In the genomic region with DNA sequence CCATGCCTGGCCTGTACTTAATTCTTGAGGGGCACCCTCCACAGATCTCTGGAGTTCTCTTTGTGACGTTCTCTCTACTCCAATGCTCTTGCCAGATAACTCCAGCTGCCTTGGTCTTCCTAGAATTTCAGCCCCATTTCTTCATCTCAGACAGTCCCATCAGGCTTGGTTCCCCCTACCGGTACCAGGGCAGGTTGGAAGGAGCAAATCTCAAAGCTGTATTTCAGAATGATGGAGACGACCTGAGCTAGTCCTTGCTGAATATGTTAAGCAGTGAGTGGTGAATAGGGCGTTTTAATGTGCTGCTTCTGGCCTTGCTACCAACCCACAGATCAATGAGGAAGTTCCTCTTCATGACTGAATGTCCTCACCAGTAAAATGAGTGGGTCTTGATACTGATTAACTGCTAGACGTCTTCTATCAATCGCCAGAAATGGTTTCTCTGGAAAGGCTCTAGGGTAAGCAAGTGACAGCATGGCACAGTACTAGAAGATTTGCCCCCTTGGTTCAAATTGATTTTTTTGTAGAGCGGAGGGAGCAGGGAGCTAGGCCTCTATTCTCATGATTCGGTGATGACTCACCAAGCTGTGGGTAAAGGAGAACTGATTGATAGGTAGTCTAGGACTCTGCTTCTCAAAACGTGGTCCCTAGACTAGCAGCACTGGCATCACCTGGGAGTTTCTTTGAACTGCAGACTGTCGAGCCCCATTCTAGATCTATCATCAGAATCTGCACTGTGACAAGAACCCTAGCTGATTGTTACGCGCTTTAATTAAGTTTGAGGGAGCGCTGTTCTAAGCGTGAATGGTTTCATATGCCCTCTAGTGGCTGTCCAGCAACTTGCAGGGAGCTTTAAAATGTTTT, we compare ENCODE assay signal across 8 cellular contexts.
DNase-seq lines count a peak whose midpoint lies in the region; ATAC-seq and TF ChIP-seq lines count a peak whose summit lies in the region.

No MANE protein-coding gene starts in this region.

- H2AK5ac ChIP-seq in mesenchymal stem cell (ENCODE audit: low read length, severe bottlenecking): no peak overlapping the region

- no peaks in the 10 kb centered on the region for H3K27me3 Mint-ChIP-seq in Calu3 (ENCODE audit: unreplicated experiment)

- no peaks in the 10 kb centered on the region for H3K9me3 Mint-ChIP-seq in Calu3 (ENCODE audit: low read depth, unreplicated experiment)
- H3K9me3 Mint-ChIP-seq in stimulated activated effector memory CD8-positive, alpha-beta T cell treated with anti-CD3 and anti-CD28 coated beads, Interleukin-12 subunit alpha, Interleukin-12 subunit beta, amount 100 ng/mL, for 72 hours: no peaks in the 10 kb centered on the region

- TF ChIP-seq CTCF in Calu3 (IDR thresholded peaks at IDR 0.05; ENCODE audit: unreplicated experiment): peak; percentile 80
- TF ChIP-seq CTCF in dorsolateral prefrontal cortex (IDR thresholded peaks at IDR 0.05 in 54 of 56, conservative IDR thresholded peaks at IDR 0.05 in 2 of 56; ENCODE audit: low read depth in 1 of 56, partially characterized antibody in 56 of 56): peak; percentile 78 to 98 (median 91)

- no peak overlapping the region for H3K14ac ChIP-seq in mesenchymal stem cell (ENCODE audit: low read length in 2 of 2)

- H3K36me3 ChIP-seq in mesenchymal stem cell (ENCODE audit: control insufficient read depth in 1 of 2, insufficient read depth in 2 of 2, low read depth in 1 of 2, low read length in 2 of 2): peaks cover 21 to 28% of the 10 kb centered on the region in 2 experiments

- no peak overlapping the region for H3K9ac ChIP-seq in mesenchymal stem cell (ENCODE audit: low read length)

- H4K8ac ChIP-seq in mesenchymal stem cell (ENCODE audit: low read length): no peak overlapping the region

- no peak overlapping the region for H3K4ac ChIP-seq in mesenchymal stem cell (ENCODE audit: low read depth in 1 of 2, low read length in 2 of 2)

- H2BK12ac ChIP-seq in mesenchymal stem cell (ENCODE audit: low read length in 2 of 2): no peak overlapping the region

- peaks cover 23% of the 10 kb centered on the region for H3K4me1 Mint-ChIP-seq in Calu3 (ENCODE audit: low read depth, unreplicated experiment)
- H3K4me1 Mint-ChIP-seq in stimulated activated effector memory CD8-positive, alpha-beta T cell treated with anti-CD3 and anti-CD28 coated beads, Interleukin-12 subunit alpha, Interleukin-12 subunit beta, amount 100 ng/mL, for 72 hours: peaks cover 8% of the 10 kb centered on the region

- CTCF ChIA-PET in Calu3 (lab: Charles Lee): interaction anchor here (0.5 to 2.9 kb wide), 17 partner anchors 9 to 425 kb away, joined by 3 to 120 read pairs (median 4); a partner anchor contains a TSS

- no peak overlapping the region for H4K91ac ChIP-seq in mesenchymal stem cell (ENCODE audit: low read length)

- no peak overlapping the region for H2BK5ac ChIP-seq in mesenchymal stem cell (ENCODE audit: low read depth, low read length, poor library complexity, severe bottlenecking)

- H3K4me3 ChIP-seq in dorsolateral prefrontal cortex (peak overlapping the region in 17 of 59 donors; percentile 1 to 49 (median 9)), mesenchymal stem cell (ENCODE audit: insufficient read depth in 1 of 2, low read depth in 1 of 2, low read length in 2 of 2) (peak overlapping the region in 1 of 2 experiments; percentile 53)

- H3K27ac ChIP-seq in dorsolateral prefrontal cortex (peak overlapping the region in 2 of 59 donors; percentile 4 to 14), mesenchymal stem cell (ENCODE audit: low read length, poor library complexity, severe bottlenecking) (no peak overlapping the region)

- H3K4me3 Mint-ChIP-seq in Calu3 (ENCODE audit: low read depth, unreplicated experiment): peak overlapping the region; percentile 5
- no peak overlapping the region for H3K4me3 Mint-ChIP-seq in stimulated activated effector memory CD8-positive, alpha-beta T cell treated with anti-CD3 and anti-CD28 coated beads, Interleukin-12 subunit alpha, Interleukin-12 subunit beta, amount 100 ng/mL, for 72 hours

- ATAC-seq in GM21619 (IDR thresholded peaks at IDR 0.05; ENCODE audit: unreplicated experiment) (peak; percentile 65), HG03280 (IDR thresholded peaks at IDR 0.05; ENCODE audit: unreplicated experiment) (no peak)
- ATAC-seq in activated CD4-positive, CD25-positive, alpha-beta regulatory T cell treated with anti-CD3 and anti-CD28 coated beads, Interleukin-2, amount 50 U/mL, for 24 hours: peak; percentile 96 to 98
- peak; percentile 91 for ATAC-seq in stimulated activated effector memory CD8-positive, alpha-beta T cell treated with anti-CD3 and anti-CD28 coated beads, Interleukin-12 subunit alpha, Interleukin-12 subunit beta, amount 100 ng/mL, for 72 hours

- intact Hi-C loops in Calu3 (cut with micrococcal nuclease; ENCODE audit: unreplicated experiment): loop anchor here (1.0 to 10.0 kb wide), 2 partner anchors 241 to 428 kb away; no protein-coding TSS in a partner anchor
- intact Hi-C loops in dorsolateral prefrontal cortex (cut with DNase I): loop anchor here (2.0 to 5.0 kb wide), 4 partner anchors 70 to 255 kb away; a partner anchor contains a TSS

- H3K4me1 ChIP-seq in mesenchymal stem cell (ENCODE audit: control insufficient read depth, insufficient read depth, low read depth, low read length): no peaks in the 10 kb centered on the region

- H3K9me3 ChIP-seq in mesenchymal stem cell (ENCODE audit: control insufficient read depth, low read length): peaks cover 6% of the 10 kb centered on the region

- WGBS in mesenchymal stem cell: 53% methylated on average over 14 of the region's 14 CpGs

- no peak overlapping the region for H3K18ac ChIP-seq in mesenchymal stem cell (ENCODE audit: low read depth in 1 of 2, low read length in 2 of 2)

- peak overlapping the region; percentile 47 for H3K27ac Mint-ChIP-seq in Calu3 (ENCODE audit: unreplicated experiment)
- H3K27ac Mint-ChIP-seq in stimulated activated effector memory CD8-positive, alpha-beta T cell treated with anti-CD3 and anti-CD28 coated beads, Interleukin-12 subunit alpha, Interleukin-12 subunit beta, amount 100 ng/mL, for 72 hours: no peak overlapping the region

- no peaks in the 10 kb centered on the region for H3K27me3 ChIP-seq in dorsolateral prefrontal cortex
- H3K27me3 ChIP-seq in mesenchymal stem cell (ENCODE audit: control insufficient read depth in 1 of 2, insufficient read depth in 1 of 2, low read length in 2 of 2): no peaks in the 10 kb centered on the region

- H3K4me2 ChIP-seq in mesenchymal stem cell (ENCODE audit: low read length, poor library complexity, severe bottlenecking): no peak overlapping the region

- DNase-seq in Calu3: peak; percentile 35
- peak; percentile 40 for DNase-seq in NCI-H2029 treated with DMSO at 0.1 percent for 48 hours (lab: John Stamatoyannopoulos, UW)
- DNase-seq in dorsolateral prefrontal cortex: peak in 3 of 10 donors; percentile 34 to 62 (median 44)
- DNase-seq in mesenchymal stem cell: peak; percentile 74
- DNase-seq in stimulated activated effector memory CD8-positive, alpha-beta T cell treated with anti-CD3 and anti-CD28 coated beads, Interleukin-12 subunit alpha, Interleukin-12 subunit beta, amount 100 ng/mL, for 72 hours (ENCODE audit: low spot score in 2 of 2): peak; percentile 9 to 68

- H3K36me3 Mint-ChIP-seq in Calu3 (ENCODE audit: insufficient read depth, unreplicated experiment): peaks cover 25% of the 10 kb centered on the region
- no peaks in the 10 kb centered on the region for H3K36me3 Mint-ChIP-seq in stimulated activated effector memory CD8-positive, alpha-beta T cell treated with anti-CD3 and anti-CD28 coated beads, Interleukin-12 subunit alpha, Interleukin-12 subunit beta, amount 100 ng/mL, for 72 hours

- H2AFZ ChIP-seq in mesenchymal stem cell (ENCODE audit: low read depth, low read length): no peak overlapping the region

- no peak overlapping the region for H3K23ac ChIP-seq in mesenchymal stem cell (ENCODE audit: low read length in 2 of 2)

- no peak overlapping the region for H2BK120ac ChIP-seq in mesenchymal stem cell (ENCODE audit: low read depth, low read length)

- no TSS peak for BruUV-seq in Calu3 (replicated peaks; lab: Mats Ljungman, UMichigan)

- no peak overlapping the region for H2BK15ac ChIP-seq in mesenchymal stem cell (ENCODE audit: low read depth, poor library complexity, severe bottlenecking)

- peaks cover 4% of the 10 kb centered on the region for H3K79me1 ChIP-seq in mesenchymal stem cell (replicated peaks; ENCODE audit: low read length, poor library complexity, severe bottlenecking)
